Comparison of ENCODE assay signal across 14 cellular contexts in genomic region chr2:102106133-102106556, GRCh38. TPM values are rescaled to one million over a fixed set of nuclear protein-coding genes. Genes with fewer than 3 reads are reported as not detected.
A peak's percentile ranks its signal among the peaks of the same experiment; 100 is the strongest.
DNase-seq lines count a peak whose midpoint lies in the region; FAIRE-seq and TF ChIP-seq lines count a peak whose summit lies in the region.
"Had no signal": no experiment of that assay in that cellular context is flagged by ENCODE, and none has a peak within 500 bp of the region (broad histone marks: within the 10 kb centered on the region; RNA-seq: fewer than 3 reads in every experiment).

No MANE protein-coding gene starts in this region.

- H2AFZ ChIP-seq in astrocyte (ENCODE audit: low read depth, low read length) = no peak overlapping the region

- H3K4me1 Mint-ChIP-seq in astrocyte (ENCODE audit: low read depth, unreplicated experiment) = peaks cover 19% of the 10 kb centered on the region

- FAIRE-seq in GM18507 (lab: Jason Lieb, UNC) = peak; percentile 61
- no peak for FAIRE-seq in astrocyte (lab: Jason Lieb, UNC)

- no peaks in the 10 kb centered on the region for H4K20me1 ChIP-seq in astrocyte (ENCODE audit: insufficient read depth, low read length)

- H3K9ac ChIP-seq in astrocyte (ENCODE audit: low read length) = no peak overlapping the region
- peak overlapping the region; percentile 26 for H3K9ac ChIP-seq in skeletal muscle satellite cell (ENCODE audit: low read depth, low read length)

- H3K27ac ChIP-seq in astrocyte (ENCODE audit: low read depth, low read length) = no peak overlapping the region
- H3K27ac ChIP-seq: left ventricle myocardium inferior had no signal

- H3K4me3 Mint-ChIP-seq in astrocyte (ENCODE audit: unreplicated experiment) = no peak overlapping the region

- H3K36me3 ChIP-seq in astrocyte (ENCODE audit: insufficient read depth, low read length) (no peaks in the 10 kb centered on the region), skeletal muscle satellite cell (ENCODE audit: insufficient read depth, low read length) (peaks cover 5% of the 10 kb centered on the region)
- H3K36me3 ChIP-seq: HAP-1, left ventricle myocardium inferior had no signal

- no peak for DNase-seq in GM18507 (ENCODE audit: extremely low spot score, insufficient read length, low read depth)
- peak; percentile 84 for DNase-seq in astrocyte (ENCODE audit: low read depth)
- peak; percentile 77 for DNase-seq in glomerular visceral epithelial cell (ENCODE audit: extremely low spot score)
- no peak for DNase-seq in NCI-H2081 treated with DMSO at 0.1 percent for 48 hours (lab: John Stamatoyannopoulos, UW)
- DNase-seq in SIG-M5 treated with dmso at 0.1 percent for 504 hours (lab: John Stamatoyannopoulos, UW; ENCODE audit: unreplicated experiment) = no peak
- no peak for DNase-seq in NCI-H82 treated with DMSO at 0.1 percent for 48 hours (lab: John Stamatoyannopoulos, UW; ENCODE audit: unreplicated experiment)
- DNase-seq: activated CD4-positive, alpha-beta T cell treated with anti-CD3 and anti-CD28 coated beads for 48 hours; Karpas-422; left ventricle myocardium inferior; NCI-H345; Right ventricle myocardium superior had no signal

- H3K4me3 ChIP-seq in astrocyte (ENCODE audit: insufficient read depth, low read depth, low read length) (no peak overlapping the region), skeletal muscle satellite cell (ENCODE audit: low read length) (peak overlapping the region; percentile 68)
- H3K4me3 ChIP-seq: HAP-1, left ventricle myocardium inferior had no signal

- H3K4me2 ChIP-seq in astrocyte (ENCODE audit: low read length) = no peak overlapping the region
- peak overlapping the region; percentile 82 for H3K4me2 ChIP-seq in skeletal muscle satellite cell (ENCODE audit: low read length)

- H3K9me3 ChIP-seq in astrocyte (ENCODE audit: insufficient read depth, low read depth, low read length) (no peaks in the 10 kb centered on the region), skeletal muscle satellite cell (replicated peaks; ENCODE audit: low read length) (no peaks in the 10 kb centered on the region)
- H3K9me3 ChIP-seq: HAP-1, left ventricle myocardium inferior had no signal

- no peak overlapping the region for H3K27ac Mint-ChIP-seq in astrocyte (ENCODE audit: unreplicated experiment)

- H3K27me3 Mint-ChIP-seq in astrocyte (ENCODE audit: low read depth, unreplicated experiment) = no peaks in the 10 kb centered on the region

- H3K36me3 Mint-ChIP-seq in astrocyte (ENCODE audit: low read depth, unreplicated experiment) = no peaks in the 10 kb centered on the region

- H3K27me3 ChIP-seq in astrocyte (ENCODE audit: insufficient read depth, low read length) (no peaks in the 10 kb centered on the region), skeletal muscle satellite cell (ENCODE audit: control insufficient read depth, insufficient read depth, low read length) (no peaks in the 10 kb centered on the region)

- H3K4me1 ChIP-seq in astrocyte (ENCODE audit: insufficient read depth, low read length) (peaks cover 19% of the 10 kb centered on the region), skeletal muscle satellite cell (ENCODE audit: control insufficient read depth, insufficient read depth, low read length) (peaks cover 47% of the 10 kb centered on the region)
- H3K4me1 ChIP-seq: HAP-1 had no signal

- no peaks in the 10 kb centered on the region for H3K79me2 ChIP-seq in astrocyte (ENCODE audit: insufficient read depth, low read length)

- no peak for TF ChIP-seq CTCF in astrocyte (IDR thresholded peaks at IDR 0.05; ENCODE audit: insufficient read depth, low read depth, low read length)

- H3K9me3 Mint-ChIP-seq in astrocyte (ENCODE audit: unreplicated experiment) = no peaks in the 10 kb centered on the region

RNA-seq across cellular contexts. Expression of gene IL1R1, which starts 36.4 kb away (rescaled TPM):
- total RNA-seq in astrocyte = 6.9 and 7.5 TPM in 2 replicates
- 74.3 and 83.0 TPM in 2 replicates for total RNA-seq in skeletal muscle satellite cell (2012; rRNA removed)
- total RNA-seq: G401 had no signal

Comparison
In these comparisons a context has a peak if more than half of its experiments do, and no peak if none do; other contexts are left out.
1. DNase-seq: peak in astrocyte (single experiment) and glomerular visceral epithelial cell (single experiment); none in GM18507 (single experiment), NCI-H2081 treated with DMSO at 0.1 percent for 48 hours (single experiment), SIG-M5 treated with dmso at 0.1 percent for 504 hours (single experiment) and NCI-H82 treated with DMSO at 0.1 percent for 48 hours (single experiment).